Comparison of ENCODE assay signal across 9 cellular contexts in genomic region chr14:21526672-21527319, GRCh38. TPM values are rescaled to one million over a fixed set of nuclear protein-coding genes. Genes with fewer than 3 reads are reported as not detected.
DNase-seq lines count a peak whose midpoint lies in the region; ATAC-seq and TF ChIP-seq lines count a peak whose summit lies in the region.
"Had no signal": no experiment of that assay in that cellular context is flagged by ENCODE, and none has a peak within 500 bp of the region (broad histone marks: within the 10 kb centered on the region; RNA-seq: fewer than 3 reads in every experiment).

No MANE protein-coding gene starts in this region.

- H3K36me3 ChIP-seq in DOHH2 (ENCODE audit: control insufficient read depth, low read length), result 0 out of 2 replicates have a peak, but pooled peaks cover 4% of the 10 kb centered on the region
- no peaks in the 10 kb centered on the region for H3K36me3 ChIP-seq in MM.1S (replicated peaks; ENCODE audit: insufficient read depth, low read length)
- no peaks in the 10 kb centered on the region for H3K36me3 ChIP-seq in body of pancreas (replicated peaks in 1 of 2; ENCODE audit: insufficient read depth in 1 of 2, low read depth in 2 of 2)
- no peaks in the 10 kb centered on the region for H3K36me3 ChIP-seq in upper lobe of right lung

- H2AFZ ChIP-seq in MM.1S (ENCODE audit: low read length), result no peak overlapping the region

- no peaks in the 10 kb centered on the region for H3K9me3 ChIP-seq in DOHH2 (ENCODE audit: control insufficient read depth, insufficient read depth, low read length)
- no peaks in the 10 kb centered on the region for H3K9me3 ChIP-seq in MM.1S (replicated peaks; ENCODE audit: insufficient read depth, low read length)
- H3K9me3 ChIP-seq in body of pancreas, result no peaks in the 10 kb centered on the region
- no peaks in the 10 kb centered on the region for H3K9me3 ChIP-seq in upper lobe of right lung

- H3K4me2 ChIP-seq in DOHH2 (ENCODE audit: low read length) (peak overlapping the region; percentile 98), MM.1S (ENCODE audit: low read depth, low read length) (peak overlapping the region; percentile 54; the same call in 1 of the 2 replicates)

- ATAC-seq in body of pancreas (no peak), upper lobe of right lung (no peak), HG03439 (IDR thresholded peaks at IDR 0.05; ENCODE audit: unreplicated experiment) (no peak)

- H3K4me1 ChIP-seq in DOHH2 (ENCODE audit: control insufficient read depth, low read length) (peaks cover 36% of the 10 kb centered on the region), MM.1S (ENCODE audit: low read length) (no peaks in the 10 kb centered on the region), body of pancreas (peaks cover 9% of the 10 kb centered on the region), upper lobe of right lung (peaks cover 6% of the 10 kb centered on the region)

- H3K79me2 ChIP-seq in DOHH2 (ENCODE audit: control insufficient read depth, low read length) (peaks cover 4% of the 10 kb centered on the region), MM.1S (ENCODE audit: low read length) (no peaks in the 10 kb centered on the region)

- H3K27me3 ChIP-seq in DOHH2 (ENCODE audit: control insufficient read depth, low read length) (no peaks in the 10 kb centered on the region), MM.1S (replicated peaks; ENCODE audit: insufficient read depth, low read length) (no peaks in the 10 kb centered on the region), body of pancreas (no peaks in the 10 kb centered on the region), upper lobe of right lung (no peaks in the 10 kb centered on the region)

- H3K9me2 ChIP-seq in DOHH2 (replicated peaks; ENCODE audit: control insufficient read depth, low read length), result no peaks in the 10 kb centered on the region
- no peaks in the 10 kb centered on the region for H3K9me2 ChIP-seq in MM.1S (replicated peaks; ENCODE audit: insufficient read depth, low read length)

- H3K27ac ChIP-seq in DOHH2 (ENCODE audit: low read depth, low read length) (peak overlapping the region; percentile 78), MM.1S (ENCODE audit: low read length) (no peak overlapping the region), body of pancreas (peak overlapping the region in 2 of 4 donors; percentile 54 to 59), upper lobe of right lung (no peak overlapping the region)

- H3K4me3 ChIP-seq in DOHH2 (ENCODE audit: low read length), result peak overlapping the region; percentile 86
- H3K4me3 ChIP-seq in MM.1S (ENCODE audit: low read length), result no peak overlapping the region
- H3K4me3 ChIP-seq in body of pancreas, result peak overlapping the region; percentile 70 to 87
- peak overlapping the region; percentile 33 for H3K4me3 ChIP-seq in lower leg skin (ENCODE audit: low read depth, poor library complexity, severe bottlenecking)
- peak overlapping the region; percentile 62 for H3K4me3 ChIP-seq in upper lobe of right lung

- H4K20me1 ChIP-seq in DOHH2 (ENCODE audit: control insufficient read depth, insufficient read depth, low read depth, low read length) (no peaks in the 10 kb centered on the region), MM.1S (ENCODE audit: insufficient read depth, low read length) (no peaks in the 10 kb centered on the region)

- H3F3A ChIP-seq in DOHH2 (ENCODE audit: control insufficient read depth, insufficient read depth) (peaks cover 13% of the 10 kb centered on the region), MM.1S (ENCODE audit: insufficient read depth, low read length) (no peaks in the 10 kb centered on the region)

- DNase-seq in MM.1S, result no peak
- DNase-seq in body of pancreas, result no peak
- DNase-seq in lower leg skin (ENCODE audit: low spot score in 2 of 2), result no peak
- no peak for DNase-seq in upper lobe of right lung
- no peak for DNase-seq in dedifferentiated amniotic fluid mesenchymal stem cell (ENCODE audit: extremely low spot score)
- no peak for DNase-seq in CD1c-positive myeloid dendritic cell (ENCODE audit: extremely low spot score)

- TF ChIP-seq POLR2A in body of pancreas (IDR thresholded peaks at IDR 0.05) (no peak), lower leg skin (IDR thresholded peaks at IDR 0.05) (no peak)

- 20 to 21% methylated on average over 13 of the region's 13 CpGs for WGBS in body of pancreas, 2 donors
- 24 to 28% methylated on average over 13 of the region's 13 CpGs for WGBS in lower leg skin, 2 donors

- H3K9ac ChIP-seq in MM.1S (ENCODE audit: low read length), result no peak overlapping the region

- intact Hi-C loops in body of pancreas (cut with DNase I) (no loop called here), lower leg skin (cut with DNase I; ENCODE audit: low total_unique reads) (no loop called here), upper lobe of right lung (cut with DNase I) (no loop called here)

- TF ChIP-seq CTCF in DOHH2 (IDR thresholded peaks at IDR 0.05; ENCODE audit: low read depth, low read length, poor library complexity, severe bottlenecking) (no peak), MM.1S (IDR thresholded peaks at IDR 0.05; ENCODE audit: low read length) (no peak), body of pancreas (IDR thresholded peaks at IDR 0.05) (no peak), lower leg skin (IDR thresholded peaks at IDR 0.05) (no peak), upper lobe of right lung (IDR thresholded peaks at IDR 0.05) (no peak)

RNA-seq across cellular contexts. Expression of gene SALL2, which starts 0.7 kb away (rescaled TPM):
- total RNA-seq in body of pancreas (1 to 10 TPM; 7.8 to 9.2 TPM), lower leg skin (1 to 10 TPM; 2.2 to 4.8 (median 4.4) TPM), upper lobe of right lung (8.1 TPM)

RNA-seq across cellular contexts. Expression of gene METTL3, which starts 15.7 kb away (rescaled TPM):
- total RNA-seq in body of pancreas (10 to 100 TPM; 49.8 to 69.2 TPM), lower leg skin (10 to 100 TPM; 33.4 to 60.0 (median 39.8) TPM), upper lobe of right lung (48.6 TPM)

RNA-seq across cellular contexts. Expression of gene TOX4, which starts 49.8 kb away (rescaled TPM):
- total RNA-seq in body of pancreas (10 to 100 TPM; 13.2 to 31.6 TPM), lower leg skin (10 to 100 TPM; 69.8 to 94.9 (median 75.7) TPM), upper lobe of right lung (69.4 TPM)

RNA-seq across cellular contexts. Expression of gene RAB2B, which starts 50.0 kb away (rescaled TPM):
- total RNA-seq in body of pancreas (10 to 100 TPM; 13.5 to 15.6 TPM), lower leg skin (10 to 100 TPM; 11.3 to 19.9 (median 15.4) TPM), upper lobe of right lung (36.9 TPM)

RNA-seq across cellular contexts. Expression of gene OR10G3, which starts 53.1 kb away (rescaled TPM):
- total RNA-seq in body of pancreas (not detected), lower leg skin (not detected), upper lobe of right lung (not detected)
- total RNA-seq: NCI-H460 had no signal
